10 cellular contexts compared by ENCODE assay signal in genomic region chr11:112612283-112612849, GRCh38.
DNase-seq lines count a peak whose midpoint lies in the region; ATAC-seq and TF ChIP-seq lines count a peak whose summit lies in the region.
"Had no signal": no experiment of that assay in that cellular context is flagged by ENCODE, and none has a peak within 500 bp of the region (broad histone marks: within the 10 kb centered on the region; RNA-seq: fewer than 3 reads in every experiment).

No MANE protein-coding gene starts in this region.

- TF ChIP-seq CTCF in A673 (conservative IDR thresholded peaks at IDR 0.05; ENCODE audit: low read depth, low read length), result no peak
- TF ChIP-seq CTCF in ascending aorta (IDR thresholded peaks at IDR 0.05), result no peak

- POLR2A ChIA-PET in A673 (lab: Charles Lee; ENCODE audit: low non-redundant PET), result no interaction called here

- H3K4me3 Mint-ChIP-seq in activated T-cell treated with anti-CD3 and anti-CD28 coated beads, Interleukin-2, amount 50 U/mL, for 24 hours, result no peak overlapping the region
- H3K4me3 Mint-ChIP-seq: activated naive CD8-positive, alpha-beta T cell treated with anti-CD3 and anti-CD28 coated beads, Interleukin-2, amount 10 ng/mL, durations not matched to agents 7 days and 5 days had no signal

- H3K4me1 Mint-ChIP-seq in activated T-cell treated with anti-CD3 and anti-CD28 coated beads, Interleukin-2, amount 50 U/mL, for 24 hours (ENCODE audit: low read depth), result no peaks in the 10 kb centered on the region
- H3K4me1 Mint-ChIP-seq: activated naive CD8-positive, alpha-beta T cell treated with anti-CD3 and anti-CD28 coated beads, Interleukin-2, amount 10 ng/mL, durations not matched to agents 7 days and 5 days had no signal

- no peak overlapping the region for H3K27ac Mint-ChIP-seq in activated T-cell treated with anti-CD3 and anti-CD28 coated beads, Interleukin-2, amount 50 U/mL, for 24 hours
- H3K27ac Mint-ChIP-seq: activated naive CD8-positive, alpha-beta T cell treated with anti-CD3 and anti-CD28 coated beads, Interleukin-2, amount 10 ng/mL, durations not matched to agents 7 days and 5 days had no signal

- no peaks in the 10 kb centered on the region for H3K9me3 Mint-ChIP-seq in activated T-cell treated with anti-CD3 and anti-CD28 coated beads, Interleukin-2, amount 50 U/mL, for 24 hours
- H3K9me3 Mint-ChIP-seq: activated naive CD8-positive, alpha-beta T cell treated with anti-CD3 and anti-CD28 coated beads, Interleukin-2, amount 10 ng/mL, durations not matched to agents 7 days and 5 days had no signal

- ATAC-seq in HG02610 (IDR thresholded peaks at IDR 0.05; ENCODE audit: unreplicated experiment), result no peak

- intact Hi-C loops in A673 (cut with micrococcal nuclease; ENCODE audit: unreplicated experiment), result loop anchor here (2.0 to 5.0 kb wide), 2 partner anchors 170 to 348 kb away; partner anchors contain the start of gene NCAM1
- intact Hi-C loops in ascending aorta (cut with DNase I), result no loop called here

- H3K36me3 Mint-ChIP-seq in activated T-cell treated with anti-CD3 and anti-CD28 coated beads, Interleukin-2, amount 50 U/mL, for 24 hours (ENCODE audit: low read depth), result no peaks in the 10 kb centered on the region
- H3K36me3 Mint-ChIP-seq: activated naive CD8-positive, alpha-beta T cell treated with anti-CD3 and anti-CD28 coated beads, Interleukin-2, amount 10 ng/mL, durations not matched to agents 7 days and 5 days had no signal

- CTCF ChIA-PET in A673 (lab: Charles Lee), result interaction anchor here (0.9 kb wide), 1 partner anchor 677 kb away, joined by 4 read pairs; no protein-coding TSS in a partner anchor

- H3K4me1 ChIP-seq in A673 (ENCODE audit: insufficient read depth, low read length, poor library complexity, severe bottlenecking), result peaks cover 69% of the 10 kb centered on the region
- peaks cover 7 to 17% of the 10 kb centered on the region in 2 donors for H3K4me1 ChIP-seq in ascending aorta
- H3K4me1 ChIP-seq: prostate gland had no signal

- no peaks in the 10 kb centered on the region for H3K27me3 ChIP-seq in A673 (replicated peaks; ENCODE audit: insufficient read depth, low read depth, low read length, poor library complexity)
- no peaks in the 10 kb centered on the region for H3K27me3 ChIP-seq in ascending aorta

- H3K36me3 ChIP-seq in A673 (ENCODE audit: insufficient read depth, low read length, poor library complexity, severe bottlenecking) (no peaks in the 10 kb centered on the region), ascending aorta (no peaks in the 10 kb centered on the region)
- H3K36me3 ChIP-seq: prostate gland had no signal

- H3K4me3 ChIP-seq in A673 (ENCODE audit: low read depth, low read length, poor library complexity, severe bottlenecking), result no peak overlapping the region
- no peak overlapping the region for H3K4me3 ChIP-seq in ascending aorta
- H3K4me3 ChIP-seq: prostate gland had no signal

- H3K27me3 Mint-ChIP-seq in activated T-cell treated with anti-CD3 and anti-CD28 coated beads, Interleukin-2, amount 50 U/mL, for 24 hours, result peaks cover 24% of the 10 kb centered on the region

- no peaks in the 10 kb centered on the region for H3K9me3 ChIP-seq in A673 (ENCODE audit: low read depth, low read length, poor library complexity, severe bottlenecking)
- no peaks in the 10 kb centered on the region for H3K9me3 ChIP-seq in ascending aorta
- H3K9me3 ChIP-seq: prostate gland had no signal

- H3K27ac ChIP-seq in A673 (ENCODE audit: low read depth, low read length, poor library complexity, severe bottlenecking), result no peak overlapping the region
- peak overlapping the region; percentile 16 to 25 for H3K27ac ChIP-seq in ascending aorta
- H3K27ac ChIP-seq: prostate gland had no signal

- BruUV-seq in A673 (replicated peaks; lab: Mats Ljungman, UMichigan), result no TSS peak

- peak; percentile 57 for DNase-seq in A673 (ENCODE audit: low spot score)
- peak; percentile 51 for DNase-seq in NCI-H146 (lab: John Stamatoyannopoulos, UW)
- no peak for DNase-seq in ascending aorta (ENCODE audit: low spot score in 2 of 2)
- peak; percentile 78 for DNase-seq in iPS-NIHi7 (ENCODE audit: extremely low spot score)
- DNase-seq in activated T-cell treated with anti-CD3 and anti-CD28 coated beads, Interleukin-2, amount 50 U/mL, for 24 hours, result no peak
- DNase-seq in NK-92 (lab: John Stamatoyannopoulos, UW; ENCODE audit: unreplicated experiment), result no peak
- DNase-seq in epidermal melanocyte (ENCODE audit: insufficient read length, low spot score), result no peak
- DNase-seq: activated naive CD8-positive, alpha-beta T cell treated with anti-CD3 and anti-CD28 coated beads, Interleukin-2, amount 10 ng/mL, durations not matched to agents 7 days and 5 days had no signal

Comparison
In these comparisons a context has a peak if more than half of its experiments do, and no peak if none do; other contexts are left out.
1. DNase-seq: peak in A673 (single experiment), NCI-H146 (single experiment) and iPS-NIHi7 (single experiment); none in ascending aorta (0 of 2), activated T-cell treated with anti-CD3 and anti-CD28 coated beads, Interleukin-2, amount 50 U/mL, for 24 hours (single experiment), NK-92 (single experiment) and epidermal melanocyte (single experiment).